8 cellular contexts compared by ENCODE assay signal in the genomic region with DNA sequence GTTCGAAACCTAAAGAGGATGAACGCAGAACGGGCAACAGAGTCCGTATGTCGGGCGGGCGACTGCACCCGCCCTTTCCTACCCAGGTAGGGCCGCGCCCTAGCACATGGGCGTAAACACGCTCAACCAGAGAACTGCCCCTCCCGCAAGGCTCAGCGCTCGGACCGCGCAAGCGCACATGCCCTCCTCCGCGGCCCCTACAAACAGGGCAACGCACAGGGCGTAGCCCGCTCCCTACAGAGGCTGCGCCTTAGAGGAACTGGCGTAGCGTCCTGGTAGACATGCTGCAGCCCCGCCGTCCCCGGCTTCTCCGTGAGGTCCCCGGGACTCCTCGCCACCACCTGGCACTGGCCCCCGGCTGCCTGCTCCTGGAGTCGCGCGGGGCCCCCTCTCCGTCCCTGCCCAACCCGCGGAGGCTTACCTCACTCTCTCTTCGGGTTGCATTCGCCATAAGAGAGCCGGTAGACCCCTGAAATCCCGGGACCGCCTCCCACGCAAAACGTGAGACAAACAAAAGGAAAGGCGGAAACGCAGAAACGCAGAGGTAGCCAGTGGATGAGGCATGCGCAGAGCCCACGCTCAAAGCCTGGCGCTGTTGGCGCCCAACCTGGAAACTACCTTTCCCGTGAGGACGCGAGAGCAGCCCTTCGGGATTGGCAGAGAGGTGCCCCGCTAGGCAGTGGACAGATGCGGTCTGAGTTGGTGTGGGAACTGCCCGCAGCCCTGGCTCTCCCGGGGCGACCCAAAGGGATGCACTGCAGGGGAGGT. TPM values are rescaled to one million over a fixed set of nuclear protein-coding genes. Genes with fewer than 3 reads are reported as not detected.
DNase-seq lines count a peak whose midpoint lies in the region; ATAC-seq, FAIRE-seq and TF ChIP-seq lines count a peak whose summit lies in the region.

A gene (minus strand): TSS at position 518 of the 768 bp plus-strand sequence. CDS start 1,642 bp downstream, outside the sequence.

- no peak for FAIRE-seq in small intestine (lab: Jason Lieb, UNC)

- intact Hi-C loops in mammary epithelial cell (cut with micrococcal nuclease) = loop anchor here (1.0 to 2.0 kb wide), 2 partner anchors 85 to 144 kb away; a partner anchor contains a TSS

- 3% methylated on average over 20 of the region's 62 CpGs for WGBS in mammary epithelial cell (ENCODE audit: low coverage, missing lambda C conversion rate)
- WGBS in small intestine, 3 donors = 0% methylated on average over 56 to 62 of the region's 62 CpGs

- no peaks in the 10 kb centered on the region for H4K20me1 ChIP-seq in mammary epithelial cell (ENCODE audit: insufficient read depth, low read length)

- DNase-seq in AG08395 (ENCODE audit: low spot score) (peak; percentile 96), NCI-H2227 (lab: John Stamatoyannopoulos, UW; ENCODE audit: unreplicated experiment) (peak; percentile 93), mammary epithelial cell (peak; percentile 97), iPS-NIHi11 (ENCODE audit: low spot score) (peak; percentile 91), small intestine (peak; percentile 98)

- no peaks in the 10 kb centered on the region for H3K4me1 ChIP-seq in mammary epithelial cell (ENCODE audit: insufficient read depth, low read length)
- H3K4me1 ChIP-seq in small intestine (ENCODE audit: control insufficient read depth in 2 of 2, insufficient read depth in 1 of 2, low read depth in 1 of 2, low read length in 1 of 2) = peaks cover 0 to 3% of the 10 kb centered on the region in 2 donors

- H3K4me3 ChIP-seq in mammary epithelial cell (replicated peaks in 1 of 3; ENCODE audit: insufficient read depth in 1 of 3, low read depth in 2 of 3, low read length in 3 of 3) = peak within 1 kb of the TSS; percentile 72 to 87 (median 84)
- peak within 1 kb of the TSS; percentile 58 to 94 for H3K4me3 ChIP-seq in small intestine (ENCODE audit: low read depth in 1 of 2, low read length in 2 of 2)

- dilution Hi-C loops in mammary epithelial cell (cut with HindIII; ENCODE audit: low sequenced_read_pairs) = no loop called here

- peak within 1 kb of the TSS; percentile 86 for H2AFZ ChIP-seq in mammary epithelial cell (ENCODE audit: low read depth, low read length)

- H3K9ac ChIP-seq in mammary epithelial cell (ENCODE audit: insufficient read depth, low read length) = peak within 1 kb of the TSS; percentile 89

- in situ Hi-C loops in mammary epithelial cell (cut with MboI; ENCODE audit: low sequenced_read_pairs in 2 of 2) = no loop called here

- H3K36me3 ChIP-seq in mammary epithelial cell (ENCODE audit: insufficient read depth, low read length) (peaks cover 3% of the 10 kb centered on the region), small intestine (ENCODE audit: control insufficient read depth in 2 of 2, insufficient read depth in 2 of 2, low read length in 2 of 2) (peaks cover 1 to 2% of the 10 kb centered on the region in 2 donors)

- H3K9me3 ChIP-seq in mammary epithelial cell (replicated peaks; ENCODE audit: insufficient read depth, low read length) (no peaks in the 10 kb centered on the region), small intestine (ENCODE audit: control insufficient read depth, low read depth) (no peaks in the 10 kb centered on the region)

- peak; percentile 93 for ATAC-seq in GM18909 (IDR thresholded peaks at IDR 0.05; ENCODE audit: poor library complexity, unreplicated experiment)
- peak; percentile 94 for ATAC-seq in HG03159 (IDR thresholded peaks at IDR 0.05; ENCODE audit: unreplicated experiment)

- BruUV-seq in mammary epithelial cell (replicated peaks; lab: Mats Ljungman, UMichigan) = TSS peak; percentile 68

- peak within 1 kb of the TSS; percentile 91 for H3K4me2 ChIP-seq in mammary epithelial cell (ENCODE audit: insufficient read depth, low read depth, low read length)

- peaks cover 31% of the 10 kb centered on the region for H3K79me2 ChIP-seq in mammary epithelial cell (ENCODE audit: insufficient read depth, low read length)

- CTCF ChIA-PET in mammary epithelial cell (lab: Charles Lee; ENCODE audit: low non-redundant PET) = no interaction called here

- TF ChIP-seq CTCF in VCaP (conservative IDR thresholded peaks at IDR 0.05) (no peak), mammary epithelial cell (conservative IDR thresholded peaks at IDR 0.05 in 1 of 2, IDR thresholded peaks at IDR 0.05 in 1 of 2; ENCODE audit: extremely low read depth in 1 of 2, insufficient read depth in 1 of 2, low read depth in 1 of 2, low read length in 2 of 2) (no peak)

- no peaks in the 10 kb centered on the region for H3K27me3 ChIP-seq in mammary epithelial cell (ENCODE audit: insufficient read depth, low read length)
- H3K27me3 ChIP-seq in small intestine (ENCODE audit: control insufficient read depth in 2 of 2, insufficient read depth in 2 of 2, low read length in 2 of 2) = no peaks in the 10 kb centered on the region

- H3K27ac ChIP-seq in VCaP (peak within 1 kb of the TSS; percentile 93), mammary epithelial cell (ENCODE audit: insufficient read depth, low read depth, low read length) (peak within 1 kb of the TSS; percentile 90), small intestine (ENCODE audit: low read depth in 1 of 2, low read length in 1 of 2) (peak within 1 kb of the TSS; percentile 95 to 97)

RNA-seq across cellular contexts. Expression of the gene that starts here (rescaled TPM):
- total RNA-seq in mammary epithelial cell = 10 to 100 TPM in 1 of 2 donors, 1 to 10 TPM in 1; 9.0 to 15.0 TPM
- polyA plus RNA-seq in mammary epithelial cell (4.5 TPM), small intestine (10 to 100 TPM in 2 of 3 donors, 1 to 10 TPM in 1; 8.7 to 18.1 (median 14.2) TPM)
- 3.0 TPM for polyA minus RNA-seq in mammary epithelial cell

Comparison
In these comparisons a context has a peak if more than half of its experiments do, and no peak if none do; other contexts are left out.
1. Peak in every context shown above with its lines: DNase-seq, ATAC-seq, H3K4me3 ChIP-seq and H3K27ac ChIP-seq.